In the genomic region with DNA sequence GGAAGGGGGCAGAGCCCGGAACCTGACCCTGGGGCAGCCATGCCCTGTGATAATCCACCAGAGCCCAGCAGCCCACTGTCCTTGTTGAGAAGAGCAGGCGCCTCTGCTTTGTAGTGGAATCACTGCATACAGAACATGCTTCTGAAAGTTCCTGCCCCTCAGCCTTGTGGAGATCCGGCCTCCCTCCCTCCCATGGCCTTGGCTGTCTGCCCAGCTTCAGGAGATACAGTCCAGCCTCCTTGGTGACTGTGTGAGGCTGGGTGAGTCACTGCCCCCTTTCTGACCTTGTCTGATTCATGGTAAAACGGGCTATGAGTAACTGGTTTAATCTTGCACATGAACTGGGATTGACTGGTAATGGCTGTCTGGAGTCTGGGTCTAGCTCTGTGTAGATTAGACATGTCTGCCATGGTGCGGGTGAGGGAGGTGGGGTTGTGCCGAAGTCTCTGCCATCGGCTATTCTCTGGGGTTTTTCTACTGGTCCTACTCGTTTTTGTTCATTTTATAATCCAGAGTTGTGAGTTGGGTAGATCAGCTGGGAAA, we compare ENCODE assay signal across 8 cellular contexts.
DNase-seq lines count a peak whose midpoint lies in the region; ATAC-seq and TF ChIP-seq lines count a peak whose summit lies in the region.
"Not testable (repeated sequence)": the region's sequence is repeated elsewhere in the genome, so short reads cannot be mapped to it uniquely, and the experiment has no call there.

No MANE protein-coding gene starts in this region.

- peak overlapping the region in 3 of 4 donors; percentile 53 to 54 (median 54) for H3K27ac ChIP-seq in esophagus squamous epithelium
- peak overlapping the region in 1 of 3 donors; percentile 63 for H3K27ac ChIP-seq in right lobe of liver
- peak overlapping the region; percentile 75 to 89 for H3K27ac ChIP-seq in uterus

- not testable (repeated sequence) for TF ChIP-seq EP300 in Ishikawa (IDR thresholded peaks at IDR 0.05; ENCODE audit: borderline replicate concordance)

- intact Hi-C loops in esophagus squamous epithelium (cut with DNase I); right lobe of liver (cut with DNase I); uterus (cut with DNase I; ENCODE audit: low total_unique reads): not testable (repeated sequence)

- H3K36me3 ChIP-seq in esophagus squamous epithelium, right lobe of liver, uterus: not testable (repeated sequence)

- TF ChIP-seq CTCF in esophagus squamous epithelium (IDR thresholded peaks at IDR 0.05); right lobe of liver (IDR thresholded peaks at IDR 0.05); uterus (IDR thresholded peaks at IDR 0.05): not testable (repeated sequence)

- peak; percentile 70 to 73 (median 72) for ATAC-seq in right lobe of liver

- DNase-seq in ELR (ENCODE audit: low read depth) (peak; percentile 98), SIG-M5 (lab: John Stamatoyannopoulos, UW) (peak; percentile 5), esophagus squamous epithelium (lab: John Stamatoyannopoulos, UW) (peak; percentile 40), right lobe of liver (peak; percentile 78 to 91 (median 79)), smooth muscle cell of the brain vasculature (ENCODE audit: low read depth, low spot score) (peak; percentile 99), uterus (peak; percentile 94 to 98)
- peak; percentile 68 for DNase-seq in activated effector memory CD4-positive, alpha-beta T cell treated with anti-CD3 and anti-CD28 coated beads, Interleukin-2, amount 50 U/mL, for 16 hours

- H3K27me3 ChIP-seq in esophagus squamous epithelium, right lobe of liver, uterus: not testable (repeated sequence)

- WGBS in esophagus squamous epithelium, 2 donors, result 0 to 17% methylated on average over 1 to 2 of the region's 8 CpGs
- WGBS in right lobe of liver (ENCODE audit: insufficient coverage, low coverage, low lambda C conversion rate, missing lambda C conversion rate), result 16% methylated on average over 3 of the region's 8 CpGs

- H3K4me3 ChIP-seq in esophagus squamous epithelium, right lobe of liver, uterus: not testable (repeated sequence)

- not testable (repeated sequence) for TF ChIP-seq RAD21 in Ishikawa (IDR thresholded peaks at IDR 0.05; ENCODE audit: low read depth)

- H3K4me1 ChIP-seq in esophagus squamous epithelium (peaks cover 6 to 49% (median 29%) of the 10 kb centered on the region in 3 donors), uterus (peaks cover 4 to 17% of the 10 kb centered on the region in 2 donors)
- H3K4me1 ChIP-seq in right lobe of liver, result not testable (repeated sequence)

- not testable (repeated sequence) for H3K9me3 ChIP-seq in esophagus squamous epithelium, right lobe of liver, uterus

- not testable (repeated sequence) for TF ChIP-seq POLR2A in esophagus squamous epithelium (IDR thresholded peaks at IDR 0.05); right lobe of liver (IDR thresholded peaks at IDR 0.05); uterus (IDR thresholded peaks at IDR 0.05)

TF ChIP-seq in Ishikawa, 13 proteins besides CTCF, POLR2A, EP300 and RAD21:
- TF ChIP-seq NFIC (IDR thresholded peaks at IDR 0.05), result peak; percentile 83

Comparison
In these comparisons a context has a peak if more than half of its experiments do, and no peak if none do; other contexts are left out.
1. DNase-seq: peak in every context shown above with its lines; median percentile 99 in smooth muscle cell of the brain vasculature; 98 in ELR; 96 in uterus; 79 in right lobe of liver; 68 in activated effector memory CD4-positive, alpha-beta T cell treated with anti-CD3 and anti-CD28 coated beads, Interleukin-2, amount 50 U/mL, for 16 hours; 40 in esophagus squamous epithelium; 5 in SIG-M5.